Comparison of ENCODE assay signal across 8 cellular contexts in the genomic region with DNA sequence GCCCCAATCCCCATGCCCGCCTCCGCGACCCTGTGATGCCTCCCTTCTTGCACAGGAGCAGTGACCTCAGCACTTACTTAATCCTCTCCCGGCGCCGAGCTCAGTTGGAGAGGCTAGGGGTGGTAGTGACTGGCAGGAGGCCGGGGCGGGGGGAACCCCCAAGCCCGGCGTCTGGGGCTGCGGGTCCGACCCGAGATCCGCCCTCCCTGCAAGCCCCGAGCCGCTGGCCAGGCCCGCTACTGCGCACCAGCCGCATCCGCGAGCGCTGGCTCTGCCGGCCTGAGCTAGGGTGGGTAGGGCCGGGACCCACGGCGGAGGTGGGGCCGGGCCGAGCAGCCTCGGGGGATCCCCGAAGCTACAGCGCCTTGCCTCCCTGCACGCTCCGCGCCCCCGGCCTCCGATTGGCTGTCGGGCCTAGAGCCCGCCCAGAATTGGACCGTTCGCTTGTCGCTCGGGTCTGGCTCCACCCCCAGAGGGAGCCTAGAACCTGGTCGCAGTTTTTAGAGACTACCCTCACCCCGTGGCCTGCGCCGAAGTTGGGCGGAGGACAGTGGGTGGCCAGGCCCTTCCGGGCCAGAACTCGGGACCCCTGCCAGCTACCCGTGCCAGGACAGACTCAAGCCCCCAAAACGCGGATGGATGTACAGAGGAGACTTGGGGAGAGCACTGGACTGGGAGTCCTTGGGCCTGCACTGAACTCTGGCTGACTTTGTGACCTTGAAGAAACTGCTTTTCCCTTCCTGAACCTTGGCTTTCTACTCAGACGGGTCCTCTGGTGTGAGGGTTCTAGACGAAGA. TPM values are rescaled to one million over a fixed set of nuclear protein-coding genes. Genes with fewer than 3 reads are reported as not detected.
DNase-seq lines count a peak whose midpoint lies in the region; ATAC-seq and TF ChIP-seq lines count a peak whose summit lies in the region.

A gene (minus strand): TSS at position 362 of the 797 bp plus-strand sequence. CDS start 2,048 bp downstream, outside the sequence.

- no peak within 1 kb of the TSS for H3K27ac ChIP-seq in HUES6 (ENCODE audit: low read depth, low read length)
- no peak within 1 kb of the TSS for H3K27ac ChIP-seq in neural cell (ENCODE audit: low read length)

- no peak for TF ChIP-seq EP300 in neural cell (conservative IDR thresholded peaks at IDR 0.05; ENCODE audit: poor library complexity, severe bottlenecking)

- H3K4me1 ChIP-seq in HUES6 (ENCODE audit: control insufficient read depth, insufficient read depth, low read length) = peaks cover 7% of the 10 kb centered on the region; the same call in 1 of the 2 replicates

- no peak for TF ChIP-seq CTCF in fibroblast of villous mesenchyme (IDR thresholded peaks at IDR 0.05; ENCODE audit: insufficient read depth, low read depth, low read length)
- TF ChIP-seq CTCF in neural cell (IDR thresholded peaks at IDR 0.05; ENCODE audit: poor library complexity, severe bottlenecking) = no peak

- H3K9me3 ChIP-seq in HUES6 (ENCODE audit: control insufficient read depth, insufficient read depth, low read depth, low read length) (no peaks in the 10 kb centered on the region), neural cell (ENCODE audit: low read length) (no peaks in the 10 kb centered on the region)

- no peaks in the 10 kb centered on the region for H3K79me2 ChIP-seq in neural cell (replicated peaks; ENCODE audit: insufficient read depth, low read length)

- DNase-seq in Caki2 (ENCODE audit: low read depth) (peak; percentile 60), SHP77 (lab: John Stamatoyannopoulos, UW) (peak; percentile 85 to 86), fibroblast of villous mesenchyme (ENCODE audit: low read depth) (peak; percentile 90)
- peak; percentile 98 for DNase-seq in activated effector memory CD4-positive, alpha-beta T cell treated with anti-CD3 and anti-CD28 coated beads, Interleukin-2, amount 50 U/mL, for 16 hours

- H3K9ac ChIP-seq in HUES6 (ENCODE audit: low read length) (peak within 1 kb of the TSS; percentile 40), neural cell (ENCODE audit: low read length) (peak within 1 kb of the TSS; percentile 58)

- H3K36me3 ChIP-seq in HUES6 (ENCODE audit: control insufficient read depth, insufficient read depth, low read length) = no peaks in the 10 kb centered on the region
- H3K36me3 ChIP-seq in neural cell (ENCODE audit: insufficient read depth, low read length) = no peaks in the 10 kb centered on the region

- H3K9me2 ChIP-seq in neural cell (ENCODE audit: insufficient read depth, low read length) = no peaks in the 10 kb centered on the region

- peaks cover 13% of the 10 kb centered on the region for H3K27me3 ChIP-seq in HUES6 (ENCODE audit: control insufficient read depth, insufficient read depth, low read length)
- no peaks in the 10 kb centered on the region for H3K27me3 ChIP-seq in neural cell (ENCODE audit: insufficient read depth, low read depth, low read length)

- no peaks in the 10 kb centered on the region for H3K9me3 Mint-ChIP-seq in stimulated activated naive CD8-positive, alpha-beta T cell treated with anti-CD3 and anti-CD28 coated beads, Interleukin-15, Interleukin-2, amounts not matched to agents 100 ng/mL and 50 ng/mL, for 24 hours

- peak; percentile 79 for ATAC-seq in GM21381 (IDR thresholded peaks at IDR 0.05; ENCODE audit: unreplicated experiment)

- in situ Hi-C loops in Caki2 (cut with HindIII; ENCODE audit: low pct_unique_long_range_greater_than_20kb, low sequenced_read_pairs) = no loop called here

- peak within 1 kb of the TSS; percentile 65 for H3K4me2 ChIP-seq in neural cell (ENCODE audit: low read length)

- no peaks in the 10 kb centered on the region for H3K27me3 Mint-ChIP-seq in stimulated activated naive CD8-positive, alpha-beta T cell treated with anti-CD3 and anti-CD28 coated beads, Interleukin-15, Interleukin-2, amounts not matched to agents 100 ng/mL and 50 ng/mL, for 24 hours

- TF ChIP-seq RAD21 in neural cell (conservative IDR thresholded peaks at IDR 0.05) = no peak

- H3K4me3 ChIP-seq in HUES6 (ENCODE audit: low read depth, low read length) = peak within 1 kb of the TSS; percentile 97
- peak within 1 kb of the TSS; percentile 61 for H3K4me3 ChIP-seq in fibroblast of villous mesenchyme (ENCODE audit: low read depth, low read length)
- H3K4me3 ChIP-seq in neural cell (ENCODE audit: low read length) = peak within 1 kb of the TSS; percentile 93

- H3K27ac Mint-ChIP-seq in stimulated activated naive CD8-positive, alpha-beta T cell treated with anti-CD3 and anti-CD28 coated beads, Interleukin-15, Interleukin-2, amounts not matched to agents 100 ng/mL and 50 ng/mL, for 24 hours = peak within 1 kb of the TSS; percentile 93

- H2AFZ ChIP-seq in neural cell (ENCODE audit: low read depth, low read length) = peak within 1 kb of the TSS; percentile 99

- peaks cover 50% of the 10 kb centered on the region for H3K4me1 Mint-ChIP-seq in stimulated activated naive CD8-positive, alpha-beta T cell treated with anti-CD3 and anti-CD28 coated beads, Interleukin-15, Interleukin-2, amounts not matched to agents 100 ng/mL and 50 ng/mL, for 24 hours (ENCODE audit: low read depth)

- H3F3A ChIP-seq in neural cell (ENCODE audit: insufficient read depth, low read length, poor library complexity, severe bottlenecking) = no peaks in the 10 kb centered on the region

- peaks cover 20% of the 10 kb centered on the region for H3K36me3 Mint-ChIP-seq in stimulated activated naive CD8-positive, alpha-beta T cell treated with anti-CD3 and anti-CD28 coated beads, Interleukin-15, Interleukin-2, amounts not matched to agents 100 ng/mL and 50 ng/mL, for 24 hours (ENCODE audit: low read depth)

- H4K20me1 ChIP-seq in neural cell (ENCODE audit: insufficient read depth) = no peaks in the 10 kb centered on the region

- peak within 1 kb of the TSS; percentile 95 for H3K4me3 Mint-ChIP-seq in stimulated activated naive CD8-positive, alpha-beta T cell treated with anti-CD3 and anti-CD28 coated beads, Interleukin-15, Interleukin-2, amounts not matched to agents 100 ng/mL and 50 ng/mL, for 24 hours

TF ChIP-seq in neural cell, 6 proteins besides CTCF, POLR2A, EP300 and RAD21:
- peak; percentile 12 for TF ChIP-seq POLR2AphosphoS5 (IDR thresholded peaks at IDR 0.05)
- TF ChIP-seq, protein P1, sequence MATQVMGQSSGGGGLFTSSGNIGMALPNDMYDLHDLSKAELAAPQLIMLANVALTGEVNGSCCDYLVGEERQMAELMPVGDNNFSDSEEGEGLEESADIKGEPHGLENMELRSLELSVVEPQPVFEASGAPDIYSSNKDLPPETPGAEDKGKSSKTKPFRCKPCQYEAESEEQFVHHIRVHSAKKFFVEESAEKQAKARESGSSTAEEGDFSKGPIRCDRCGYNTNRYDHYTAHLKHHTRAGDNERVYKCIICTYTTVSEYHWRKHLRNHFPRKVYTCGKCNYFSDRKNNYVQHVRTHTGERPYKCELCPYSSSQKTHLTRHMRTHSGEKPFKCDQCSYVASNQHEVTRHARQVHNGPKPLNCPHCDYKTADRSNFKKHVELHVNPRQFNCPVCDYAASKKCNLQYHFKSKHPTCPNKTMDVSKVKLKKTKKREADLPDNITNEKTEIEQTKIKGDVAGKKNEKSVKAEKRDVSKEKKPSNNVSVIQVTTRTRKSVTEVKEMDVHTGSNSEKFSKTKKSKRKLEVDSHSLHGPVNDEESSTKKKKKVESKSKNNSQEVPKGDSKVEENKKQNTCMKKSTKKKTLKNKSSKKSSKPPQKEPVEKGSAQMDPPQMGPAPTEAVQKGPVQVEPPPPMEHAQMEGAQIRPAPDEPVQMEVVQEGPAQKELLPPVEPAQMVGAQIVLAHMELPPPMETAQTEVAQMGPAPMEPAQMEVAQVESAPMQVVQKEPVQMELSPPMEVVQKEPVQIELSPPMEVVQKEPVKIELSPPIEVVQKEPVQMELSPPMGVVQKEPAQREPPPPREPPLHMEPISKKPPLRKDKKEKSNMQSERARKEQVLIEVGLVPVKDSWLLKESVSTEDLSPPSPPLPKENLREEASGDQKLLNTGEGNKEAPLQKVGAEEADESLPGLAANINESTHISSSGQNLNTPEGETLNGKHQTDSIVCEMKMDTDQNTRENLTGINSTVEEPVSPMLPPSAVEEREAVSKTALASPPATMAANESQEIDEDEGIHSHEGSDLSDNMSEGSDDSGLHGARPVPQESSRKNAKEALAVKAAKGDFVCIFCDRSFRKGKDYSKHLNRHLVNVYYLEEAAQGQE (IDR thresholded peaks at IDR 0.05; ENCODE audit: borderline replicate concordance) = no peak

RNA-seq across cellular contexts. Expression of the gene that starts here (rescaled TPM):
- 3.8 and 7.1 TPM in 2 replicates for total RNA-seq in Caki2 (2014; rRNA removed; shearing (Covaris generic); ENCODE audit: low replicate concordance)
- 9.1 and 13.5 TPM in 2 replicates for total RNA-seq in fibroblast of villous mesenchyme
- polyA plus RNA-seq in neural cell = 24.5 and 39.9 TPM in 2 replicates
- polyA minus RNA-seq in neural cell = 13.4 and 14.4 TPM in 2 replicates
